In genomic region chr1:202121006-202121405, GRCh38 we compare ENCODE assay signal across 1 cellular context.
TF ChIP-seq lines count a peak whose summit lies in the region.

No MANE protein-coding gene starts in this region.

TF ChIP-seq in H1, 55 proteins besides CTCF, POLR2A, EP300 and RAD21:
- TF ChIP-seq SRF (IDR thresholded peaks at IDR 0.05; ENCODE audit: low read depth, low read length) (no peak), FOSL1 (IDR thresholded peaks at IDR 0.05; ENCODE audit: insufficient read depth, low read depth, low read length) (no peak)
